Comparison of ENCODE assay signal across 14 cellular contexts in genomic region chr1:218365600-218365999, GRCh38. TPM values are rescaled to one million over a fixed set of nuclear protein-coding genes. Genes with fewer than 3 reads are reported as not detected.
A peak's percentile ranks its signal among the peaks of the same experiment; 100 is the strongest.
DNase-seq lines count a peak whose midpoint lies in the region; ATAC-seq and TF ChIP-seq lines count a peak whose summit lies in the region.
"Had no signal": no experiment of that assay in that cellular context is flagged by ENCODE, and none has a peak within 500 bp of the region (broad histone marks: within the 10 kb centered on the region; RNA-seq: fewer than 3 reads in every experiment).

No MANE protein-coding gene starts in this region.

- H3K4me3 Mint-ChIP-seq in HFFc6 = no peak overlapping the region
- H3K4me3 Mint-ChIP-seq: activated T-cell treated with anti-CD3 and anti-CD28 coated beads, Interleukin-2, amount 50 U/mL, for 72 hours; B cell; neural crest cell had no signal

- TF ChIP-seq CTCF in fibroblast of the aortic adventitia (IDR thresholded peaks at IDR 0.05; ENCODE audit: insufficient read depth, low read length) = no peak
- no peak for TF ChIP-seq CTCF in omental fat pad (IDR thresholded peaks at IDR 0.05)
- no peak for TF ChIP-seq CTCF in tibial artery (IDR thresholded peaks at IDR 0.05)
- TF ChIP-seq CTCF in HFFc6 (IDR thresholded peaks at IDR 0.05) = no peak

- no peaks in the 10 kb centered on the region for H3K9me3 ChIP-seq in MG63
- H3K9me3 ChIP-seq in tibial artery = no peaks in the 10 kb centered on the region

- no peaks in the 10 kb centered on the region for H3K27me3 ChIP-seq in MG63
- H3K27me3 ChIP-seq in tibial artery = no peaks in the 10 kb centered on the region

- intact Hi-C loops in tibial artery (cut with DNase I; ENCODE audit: low total_unique reads) = no loop called here

- no peak overlapping the region for H3K27ac Mint-ChIP-seq in HFFc6
- H3K27ac Mint-ChIP-seq: activated T-cell treated with anti-CD3 and anti-CD28 coated beads, Interleukin-2, amount 50 U/mL, for 72 hours; B cell had no signal

- 0 out of 2 replicates have a peak, but pooled peaks cover 13% of the 10 kb centered on the region for H3K36me3 Mint-ChIP-seq in HFFc6 (ENCODE audit: low read depth)

- ATAC-seq in omental fat pad (ENCODE audit: low FRiP score) = peak; percentile 49
- ATAC-seq: activated T-cell treated with anti-CD3 and anti-CD28 coated beads, Interleukin-2, amount 50 U/mL, for 72 hours; SK-N-SH treated with all-trans-retinoic acid at 6 μM for 48 hours had no signal

- no peaks in the 10 kb centered on the region for H3K36me3 ChIP-seq in MG63
- no peaks in the 10 kb centered on the region for H3K36me3 ChIP-seq in tibial artery

- peaks cover 0 to 91% (median 34%) of the 10 kb centered on the region in 4 donors for H3K4me1 ChIP-seq in tibial artery

- no peaks in the 10 kb centered on the region for H3K9me3 Mint-ChIP-seq in HFFc6
- H3K9me3 Mint-ChIP-seq: activated T-cell treated with anti-CD3 and anti-CD28 coated beads, Interleukin-2, amount 50 U/mL, for 72 hours; neural crest cell had no signal

- H3K27ac ChIP-seq in tibial artery = peak overlapping the region; percentile 51 to 73

- DNase-seq in MG63 = peak; percentile 63
- peak; percentile 70 for DNase-seq in fibroblast of the aortic adventitia (ENCODE audit: low read depth)
- DNase-seq in omental fat pad (ENCODE audit: low spot score) = no peak
- peak; percentile 77 to 91 for DNase-seq in tibial artery
- DNase-seq in H4 (ENCODE audit: low spot score) = no peak
- DNase-seq in DMS153 treated with DMSO at 0.1 percent for 48 hours (lab: John Stamatoyannopoulos, UW; ENCODE audit: unreplicated experiment) = no peak
- no peak for DNase-seq in HFFc6
- DNase-seq: activated T-cell treated with anti-CD3 and anti-CD28 coated beads, Interleukin-2, amount 50 U/mL, for 72 hours; NCI-H1436 treated with DMSO at 0.1 percent for 48 hours; NCI-H446 treated with DMSO at 0.1 percent for 48 hours had no signal

- peaks cover 40% of the 10 kb centered on the region for H3K4me1 Mint-ChIP-seq in HFFc6 (ENCODE audit: low read depth)
- H3K4me1 Mint-ChIP-seq: B cell had no signal

- H3K4me3 ChIP-seq in MG63 = no peak overlapping the region
- no peak overlapping the region for H3K4me3 ChIP-seq in fibroblast of the aortic adventitia (ENCODE audit: low read depth, low read length)
- H3K4me3 ChIP-seq in tibial artery = no peak overlapping the region
- H3K4me3 ChIP-seq: skin epidermis had no signal

- no peaks in the 10 kb centered on the region; the same call in 1 of the 2 replicates for H3K27me3 Mint-ChIP-seq in HFFc6 (ENCODE audit: insufficient read depth)
- H3K27me3 Mint-ChIP-seq: B cell had no signal

RNA-seq across cellular contexts. Expression of gene TGFB2, which starts 20.5 kb away (rescaled TPM):
- 0.05 and 0.92 TPM in 2 replicates for total RNA-seq in MG63 (2014; rRNA removed; shearing (Covaris generic); ENCODE audit: low replicate concordance)
- total RNA-seq in fibroblast of the aortic adventitia (ENCODE audit: low replicate concordance) (0.82 and 13.5 TPM in 2 replicates), omental fat pad (1 to 10 TPM; 3.1 to 9.1 (median 4.1) TPM)
- total RNA-seq in H4 (2014; rRNA removed; shearing (Covaris generic)) = 14.7 and 18.7 TPM in 2 replicates
- total RNA-seq in HFFc6 (2021; fragmentation: NEBNext Ultra II Directional; extraction: Animal tissue kit (Norgen Biotek cat#: 25700)) = 10 to 100 TPM in 1 of 6 experiments, 1 to 10 TPM in 5; 2.0 to 11.8 (median 2.5) TPM
- total RNA-seq: activated T-cell treated with anti-CD3 and anti-CD28 coated beads, Interleukin-2, amount 50 U/mL, for 72 hours had no signal

Comparison
In these comparisons a context has a peak if more than half of its experiments do, and no peak if none do; other contexts are left out.
1. DNase-seq: peak in MG63 (single experiment), fibroblast of the aortic adventitia (single experiment) and tibial artery (2 of 2); none in omental fat pad (single experiment), H4 (single experiment), DMS153 treated with DMSO at 0.1 percent for 48 hours (single experiment) and HFFc6 (single experiment).